In genomic region chr3:157493627-157494550, GRCh38 we compare ENCODE assay signal across 8 cellular contexts. TPM values are rescaled to one million over a fixed set of nuclear protein-coding genes. Genes with fewer than 3 reads are reported as not detected.
DNase-seq lines count a peak whose midpoint lies in the region; ATAC-seq, FAIRE-seq and TF ChIP-seq lines count a peak whose summit lies in the region.

No MANE protein-coding gene starts in this region.

- no peaks in the 10 kb centered on the region for H3K4me1 ChIP-seq in ascending aorta
- no peaks in the 10 kb centered on the region for H3K4me1 ChIP-seq in uterus
- H3K4me1 ChIP-seq in CD8-positive, alpha-beta memory T cell (ENCODE audit: insufficient read depth, low read length), result no peaks in the 10 kb centered on the region

- CTCF ChIA-PET in CD8-positive, alpha-beta memory T cell (lab: Charles Lee), result no interaction called here

- H3K36me3 Mint-ChIP-seq in CD8-positive, alpha-beta memory T cell, result no peaks in the 10 kb centered on the region

- H3K27ac Mint-ChIP-seq in CD8-positive, alpha-beta memory T cell, result no peak overlapping the region

- H3K27me3 ChIP-seq in ascending aorta, result no peaks in the 10 kb centered on the region
- H3K27me3 ChIP-seq in uterus, result no peaks in the 10 kb centered on the region
- H3K27me3 ChIP-seq in CD8-positive, alpha-beta memory T cell (ENCODE audit: insufficient read depth, low read length, poor library complexity, severe bottlenecking), result no peaks in the 10 kb centered on the region

- TF ChIP-seq CTCF in GM13976 (IDR thresholded peaks at IDR 0.05; ENCODE audit: borderline replicate concordance, control extremely low read depth, extremely low read depth, insufficient read depth, missing control alignments), result peak; percentile 31
- TF ChIP-seq CTCF in ascending aorta (IDR thresholded peaks at IDR 0.05), result peak in 2 of 3 experiments; percentile 30 to 50
- TF ChIP-seq CTCF in uterus (IDR thresholded peaks at IDR 0.05), result peak; percentile 39 to 50 (median 44)

- ATAC-seq in HG03457 (IDR thresholded peaks at IDR 0.05; ENCODE audit: unreplicated experiment), result no peak

- no peaks in the 10 kb centered on the region for H3K9me3 ChIP-seq in ascending aorta
- no peaks in the 10 kb centered on the region for H3K9me3 ChIP-seq in uterus
- H3K9me3 ChIP-seq in CD8-positive, alpha-beta memory T cell (ENCODE audit: low read length), result no peaks in the 10 kb centered on the region

- intact Hi-C loops in ascending aorta (cut with DNase I), result loop anchor here (5.0 kb wide), 1 partner anchor 287 kb away; no protein-coding TSS in a partner anchor
- intact Hi-C loops in uterus (cut with DNase I; ENCODE audit: low total_unique reads), result no loop called here

- peaks cover 7 to 17% of the 10 kb centered on the region in 2 donors for H3K27me3 Mint-ChIP-seq in CD8-positive, alpha-beta memory T cell

- POLR2A ChIA-PET in CD8-positive, alpha-beta memory T cell (lab: Charles Lee), result no interaction called here

- H3K9me3 Mint-ChIP-seq in CD8-positive, alpha-beta memory T cell, result no peaks in the 10 kb centered on the region

- H3K4me1 Mint-ChIP-seq in CD8-positive, alpha-beta memory T cell, result peaks cover 0 to 2% (median 0%) of the 10 kb centered on the region in 3 donors

- peak; percentile 98 for FAIRE-seq in islet of Langerhans (lab: Jason Lieb, UNC)

- H3K4me3 Mint-ChIP-seq in CD8-positive, alpha-beta memory T cell, result no peak overlapping the region

- H3K36me3 ChIP-seq in ascending aorta, result no peaks in the 10 kb centered on the region
- H3K36me3 ChIP-seq in uterus, result no peaks in the 10 kb centered on the region
- no peaks in the 10 kb centered on the region for H3K36me3 ChIP-seq in CD8-positive, alpha-beta memory T cell (ENCODE audit: insufficient read depth, low read length)

- DNase-seq in GM13976 (ENCODE audit: low spot score) (no peak), NCI-H146 treated with DMSO at 0.1 percent for 48 hours (lab: John Stamatoyannopoulos, UW; ENCODE audit: unreplicated experiment) (peak; percentile 67), ascending aorta (ENCODE audit: low spot score in 2 of 2) (no peak), uterus (no peak)
- no peak for DNase-seq in CD8-positive, alpha-beta memory T cell
- DNase-seq in activated naive CD4-positive, alpha-beta T cell (lab: John Stamatoyannopoulos, UW), result no peak

- H3K27ac ChIP-seq in ascending aorta (no peak overlapping the region), uterus (no peak overlapping the region)
- H3K27ac ChIP-seq in CD8-positive, alpha-beta memory T cell (ENCODE audit: low read depth, low read length), result no peak overlapping the region

- TF ChIP-seq POLR2A in uterus (IDR thresholded peaks at IDR 0.05), result no peak

- in situ Hi-C loops in GM13976 (cut with MboI; ENCODE audit: low sequenced_read_pairs, unreplicated experiment), result no loop called here

- no peak overlapping the region for H3K4me3 ChIP-seq in ascending aorta
- H3K4me3 ChIP-seq in uterus, result no peak overlapping the region
- no peak overlapping the region for H3K4me3 ChIP-seq in CD8-positive, alpha-beta memory T cell (ENCODE audit: low read length)

RNA-seq across cellular contexts. Expression of gene VEPH1, which starts 9.3 kb away (rescaled TPM):
- total RNA-seq in ascending aorta (2.2 TPM), uterus (10 to 100 TPM in 1 of 4 donors, not detected in 3; 12.2 TPM)
- total RNA-seq in CD8-positive, alpha-beta memory T cell, result not detected
- not detected for polyA plus RNA-seq in CD8-positive, alpha-beta memory T cell

RNA-seq across cellular contexts. Expression of gene PTX3, which starts 57.2 kb away (rescaled TPM):
- total RNA-seq in ascending aorta, result 9.2 TPM
- total RNA-seq in uterus, result 1 to 10 TPM in 1 of 4 donors, under 1 TPM in 1, not detected in 2; 0.82 to 7.9 TPM
- not detected for total RNA-seq in CD8-positive, alpha-beta memory T cell
- polyA plus RNA-seq in CD8-positive, alpha-beta memory T cell, result 0.10 TPM
